Comparison of ENCODE assay signal across 16 cellular contexts in the genomic region with DNA sequence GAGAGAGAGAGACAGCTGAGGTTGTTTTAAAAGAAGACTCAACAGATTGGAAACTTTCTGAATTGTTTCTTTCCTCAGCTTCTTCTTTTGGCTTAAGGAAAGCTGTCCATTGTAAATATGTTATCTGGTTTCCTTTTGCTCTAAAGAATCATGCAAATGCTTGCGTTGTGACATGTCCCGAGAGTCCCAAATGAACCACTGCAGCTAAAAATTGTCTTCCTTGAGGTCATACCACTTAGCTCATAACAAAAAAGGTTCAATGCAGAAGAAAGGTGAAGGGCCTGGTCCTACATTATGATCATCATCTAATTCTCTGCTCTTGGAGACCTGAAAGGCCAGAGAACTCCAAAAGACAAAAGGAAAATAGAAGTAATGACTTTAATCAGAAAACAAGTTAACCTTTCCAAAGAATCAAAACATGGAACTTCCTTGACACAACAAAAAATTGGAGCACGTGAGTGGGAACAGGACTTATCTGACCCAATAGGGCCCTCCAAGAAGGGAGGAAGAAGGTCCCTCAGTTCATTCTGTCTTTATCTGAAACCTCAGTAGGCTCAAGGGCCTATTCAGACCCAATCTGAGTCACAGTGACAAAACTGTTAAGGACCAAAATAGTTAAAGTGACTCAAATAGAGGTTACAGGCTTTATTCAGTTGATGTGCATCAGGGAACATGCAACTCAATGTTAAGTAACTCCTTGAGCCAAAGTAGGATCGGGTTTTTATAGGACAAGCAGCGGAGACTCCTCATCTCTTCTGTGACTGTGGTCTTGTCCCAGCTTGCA. TPM values are rescaled to one million over a fixed set of nuclear protein-coding genes. Genes with fewer than 3 reads are reported as not detected.
DNase-seq lines count a peak whose midpoint lies in the region; ATAC-seq, FAIRE-seq and TF ChIP-seq lines count a peak whose summit lies in the region.
"Had no signal": no experiment of that assay in that cellular context is flagged by ENCODE, and none has a peak within 500 bp of the region (broad histone marks: within the 10 kb centered on the region; RNA-seq: fewer than 3 reads in every experiment).

No MANE protein-coding gene starts in this region.

- H3K9me3 ChIP-seq in neural progenitor cell (ENCODE audit: low read depth) = peaks cover 4% of the 10 kb centered on the region
- H3K9me3 ChIP-seq: adrenal gland, BLaER1 had no signal

- intact Hi-C loops in activated B cell treated with CpG ODN at 0.5 μM for 24 hours (cut with micrococcal nuclease) = no loop called here

- TF ChIP-seq CTCF in activated B cell treated with CpG ODN at 0.5 μM for 24 hours (IDR thresholded peaks at IDR 0.05) (no peak), neural progenitor cell (IDR thresholded peaks at IDR 0.05) (no peak), RWPE1 (conservative IDR thresholded peaks at IDR 0.05; ENCODE audit: low read depth) (no peak)

- H3K27ac Mint-ChIP-seq in activated B cell treated with CpG ODN at 0.5 μM for 24 hours = peak overlapping the region; percentile 56
- no peak overlapping the region for H3K27ac Mint-ChIP-seq in neural progenitor cell

- H3K4me3 Mint-ChIP-seq in activated B cell treated with CpG ODN at 0.5 μM for 24 hours (no peak overlapping the region), neural progenitor cell (no peak overlapping the region)

- H3K4me1 Mint-ChIP-seq in activated B cell treated with CpG ODN at 0.5 μM for 24 hours (peaks cover 21% of the 10 kb centered on the region), neural progenitor cell (peaks cover 5% of the 10 kb centered on the region)

- DNase-seq in activated B cell treated with CpG ODN at 0.5 μM for 24 hours (no peak), neural progenitor cell (ENCODE audit: low spot score) (no peak), HuH-7.5 (ENCODE audit: low spot score) (no peak), HTR-8/SVneo (ENCODE audit: insufficient read length, low spot score) (no peak), RWPE1 (ENCODE audit: low spot score) (no peak)
- DNase-seq: activated CD8-positive, alpha-beta memory T cell treated with anti-CD3 and anti-CD28 coated beads, Interleukin-2, amount 50 U/mL, for 4 hours; adrenal gland; head of caudate nucleus; islet precursor cell; MV-4-11; nucleus accumbens had no signal

- H3K36me3 Mint-ChIP-seq in activated B cell treated with CpG ODN at 0.5 μM for 24 hours (ENCODE audit: low read depth) (no peaks in the 10 kb centered on the region), neural progenitor cell (no peaks in the 10 kb centered on the region)

- POLR2A ChIA-PET in activated B cell treated with CpG ODN at 0.5 μM for 24 hours (lab: Charles Lee) = no interaction called here
- POLR2A ChIA-PET in RWPE1 (lab: Yijun Ruan, JAX; ENCODE audit: low non-redundant PET) = no interaction called here

- no peaks in the 10 kb centered on the region for H4K20me1 ChIP-seq in neural progenitor cell (ENCODE audit: low read depth)
- H4K20me1 ChIP-seq: BLaER1 had no signal

- no peaks in the 10 kb centered on the region for H3K9me3 Mint-ChIP-seq in activated B cell treated with CpG ODN at 0.5 μM for 24 hours
- H3K9me3 Mint-ChIP-seq in neural progenitor cell = no peaks in the 10 kb centered on the region

- no peak overlapping the region for H3K9ac ChIP-seq in neural progenitor cell
- H3K9ac ChIP-seq: BLaER1 had no signal

- H3K4me1 ChIP-seq in neural progenitor cell = no peaks in the 10 kb centered on the region
- H3K4me1 ChIP-seq: adrenal gland, BLaER1 had no signal

- CTCF ChIA-PET in activated B cell treated with CpG ODN at 0.5 μM for 24 hours (lab: Charles Lee) (interaction anchor here (1.2 kb wide), 1 partner anchor 9 kb away, joined by 6 read pairs; no protein-coding TSS in a partner anchor), RWPE1 (lab: Yijun Ruan, JAX) (interaction anchor here (0.5 to 0.6 kb wide), 2 partner anchors 23 to 140 kb away, joined by 3 to 4 read pairs; no protein-coding TSS in a partner anchor)

- H3K27me3 Mint-ChIP-seq in activated B cell treated with CpG ODN at 0.5 μM for 24 hours (no peaks in the 10 kb centered on the region), neural progenitor cell (ENCODE audit: insufficient read depth, low read depth) (peaks cover 2% of the 10 kb centered on the region)

- no peaks in the 10 kb centered on the region for H3K27me3 ChIP-seq in neural progenitor cell

- no peak overlapping the region for H3K4me3 ChIP-seq in neural progenitor cell
- H3K4me3 ChIP-seq: adrenal gland, BLaER1, skin epidermis had no signal

- no peaks in the 10 kb centered on the region for H3K36me3 ChIP-seq in neural progenitor cell
- H3K36me3 ChIP-seq: adrenal gland, BLaER1 had no signal

- H3F3A ChIP-seq in neural progenitor cell (ENCODE audit: low read depth) = no peaks in the 10 kb centered on the region

- H2AFZ ChIP-seq in neural progenitor cell (replicated peaks) = no peak overlapping the region

- ATAC-seq in GM18519 (IDR thresholded peaks at IDR 0.05; ENCODE audit: low FRiP score, unreplicated experiment) = peak; percentile 90
- peak; percentile 69 for ATAC-seq in GM19463 (IDR thresholded peaks at IDR 0.05; ENCODE audit: unreplicated experiment)
- peak; percentile 87 for ATAC-seq in HG02973 (IDR thresholded peaks at IDR 0.05; ENCODE audit: unreplicated experiment)
- peak; percentile 21 for ATAC-seq in activated B cell treated with CpG ODN at 0.5 μM for 24 hours (ENCODE audit: low read depth)

- no peak overlapping the region for H3K27ac ChIP-seq in neural progenitor cell
- no peak overlapping the region for H3K27ac ChIP-seq in RWPE1
- H3K27ac ChIP-seq: adrenal gland, BLaER1, skin epidermis had no signal

- FAIRE-seq in HTR-8/SVneo (lab: Jason Lieb, UNC) = no peak

- H3K79me2 ChIP-seq in neural progenitor cell (ENCODE audit: low read depth) = no peaks in the 10 kb centered on the region

- H3K4me2 ChIP-seq in neural progenitor cell = no peak overlapping the region
- H3K4me2 ChIP-seq: BLaER1 had no signal

RNA-seq across cellular contexts. Expression of a gene that starts 14.7 kb away (rescaled TPM):
- total RNA-seq in activated B cell treated with CpG ODN at 0.5 μM for 24 hours = 1.3 and 1.9 TPM in 2 replicates
- total RNA-seq in neural progenitor cell (ENCODE audit: low replicate concordance) = 0.15 and 0.22 TPM in 2 replicates

RNA-seq across cellular contexts. Expression of a gene that starts 48.0 kb away (rescaled TPM):
- total RNA-seq in activated B cell treated with CpG ODN at 0.5 μM for 24 hours (not detected in 2 replicates), neural progenitor cell (ENCODE audit: low replicate concordance) (not detected in 2 replicates)
- total RNA-seq: adrenal gland had no signal

Comparison
In these comparisons a context has a peak if more than half of its experiments do, and no peak if none do; other contexts are left out.
1. ATAC-seq: peak in every context shown above with its lines; median percentile 90 in GM18519; 87 in HG02973; 69 in GM19463; 21 in activated B cell treated with CpG ODN at 0.5 μM for 24 hours.